Comparison of ENCODE assay signal across 27 cellular contexts in genomic region chr18:37662546-37663339, GRCh38.
"Had no signal": no experiment of that assay in that cellular context is flagged by ENCODE, and none has a peak within 500 bp of the region (broad histone marks: within the 10 kb centered on the region; RNA-seq: fewer than 3 reads in every experiment).

No MANE protein-coding gene starts in this region.

- H3K4me1 ChIP-seq: foreskin keratinocyte, gastroesophageal sphincter, left lung, suprapubic skin, transverse colon, upper lobe of right lung, uterus had no signal

- H3K27me3 ChIP-seq: dorsolateral prefrontal cortex, foreskin keratinocyte, gastroesophageal sphincter, heart left ventricle, hepatocyte, left lung, ovary, suprapubic skin, transverse colon, upper lobe of right lung, uterus had no signal

- H3K79me2 ChIP-seq: hepatocyte had no signal

- H3K36me3 ChIP-seq: gastroesophageal sphincter, heart left ventricle, left lung, ovary, suprapubic skin, transverse colon, upper lobe of right lung, uterus had no signal

- DNase-seq: dorsolateral prefrontal cortex; effector CD8-positive, alpha-beta T cell; endodermal cell; foreskin keratinocyte; heart left ventricle; left cardiac atrium; left lung; mammary epithelial cell; naive thymus-derived CD8-positive, alpha-beta T cell; nephron progenitor cell; ovary; stimulated activated CD4-positive, alpha-beta T cell treated with anti-CD3 and anti-CD28 coated beads, Interleukin-12 subunit alpha, Interleukin-12 subunit beta, amount 100 ng/mL, for 4 hours; stimulated activated CD4-positive, alpha-beta T cell treated with anti-CD3 and anti-CD28 coated beads, Interleukin-1b, Interleukin-23, amount 100 ng/mL, for 48 hours; stimulated activated CD4-positive, alpha-beta T cell treated with anti-CD3 and anti-CD28 coated beads, Interleukin-4, amount 100 ng/mL, for 1 hour; stimulated activated CD8-positive, alpha-beta memory T cell treated with anti-CD3 and anti-CD28 coated beads, Interleukin-4, amount 100 ng/mL, for 48 hours; stimulated activated naive CD4-positive, alpha-beta T cell; stimulated activated naive CD8-positive, alpha-beta T cell treated with anti-CD3 and anti-CD28 coated beads, Interleukin-15, amount 100 ng/mL, for 72 hours; transverse colon; upper lobe of right lung; uterus had no signal

- H3K4me3 ChIP-seq: dorsolateral prefrontal cortex, gastroesophageal sphincter, heart left ventricle, hepatocyte, left lung, ovary, smooth muscle cell, suprapubic skin, transverse colon, upper lobe of right lung, uterus had no signal

- H3K4me2 ChIP-seq: hepatocyte, smooth muscle cell had no signal

- ATAC-seq: esophagus mucosa; foreskin keratinocyte; gastroesophageal sphincter; heart left ventricle; left cardiac atrium; left lung; naive thymus-derived CD8-positive, alpha-beta T cell; sciatic nerve; stimulated activated naive CD8-positive, alpha-beta T cell treated with anti-CD3 and anti-CD28 coated beads, Interleukin-15, amount 100 ng/mL, for 72 hours; upper lobe of right lung had no signal

- H3K27ac ChIP-seq: dorsolateral prefrontal cortex, epithelial cell of prostate, foreskin keratinocyte, gastroesophageal sphincter, heart left ventricle, hepatocyte, left lung, ovary, suprapubic skin, transverse colon, upper lobe of right lung, uterus had no signal
